ENCODE assay signal across 8 cellular contexts in genomic region chr22:35381424-35381772, GRCh38. TPM values are rescaled to one million over a fixed set of nuclear protein-coding genes. Genes with fewer than 3 reads are reported as not detected.
DNase-seq lines count a peak whose midpoint lies in the region; TF ChIP-seq lines count a peak whose summit lies in the region.

No MANE protein-coding gene starts in this region.

- H3K4me3 ChIP-seq in astrocyte of the cerebellum (ENCODE audit: low read depth, low read length), result peak overlapping the region; percentile 50
- peak overlapping the region; percentile 79 to 88 (median 87) for H3K4me3 ChIP-seq in liver (ENCODE audit: low read depth in 1 of 3, low read length in 3 of 3)
- H3K4me3 ChIP-seq in thyroid gland (replicated peaks in 1 of 3), result peak overlapping the region in 2 of 3 donors; percentile 37 to 68

- H3K4me1 ChIP-seq in liver (ENCODE audit: control insufficient read depth in 4 of 4, insufficient read depth in 4 of 4, low read length in 3 of 4) (peaks cover 15 to 56% (median 44%) of the 10 kb centered on the region in 4 donors), thyroid gland (peaks cover 16 to 33% of the 10 kb centered on the region in 2 donors)

- no peaks in the 10 kb centered on the region for H3K9me3 Mint-ChIP-seq in T-helper 1 cell treated with Interleukin-12 subunit alpha and Interleukin-12 subunit beta and Interleukin-4 antibody, amounts not matched to agents 30 μg/mL and 1 μg/mL, for 36 hours

- no peak for TF ChIP-seq RAD21 in liver (IDR thresholded peaks at IDR 0.05)

- no peaks in the 10 kb centered on the region for H3K36me3 Mint-ChIP-seq in T-helper 1 cell treated with Interleukin-12 subunit alpha and Interleukin-12 subunit beta and Interleukin-4 antibody, amounts not matched to agents 30 μg/mL and 1 μg/mL, for 36 hours (ENCODE audit: low read depth)

- peak overlapping the region; percentile 36 to 51 for H3K9ac ChIP-seq in liver (ENCODE audit: low read depth in 1 of 2, low read length in 2 of 2)

- peak overlapping the region; percentile 60 for H3K4me3 Mint-ChIP-seq in T-helper 1 cell treated with Interleukin-12 subunit alpha and Interleukin-12 subunit beta and Interleukin-4 antibody, amounts not matched to agents 30 μg/mL and 1 μg/mL, for 36 hours

- DNase-seq in T-helper 1 cell (no peak), astrocyte of the cerebellum (ENCODE audit: low read depth) (no peak), thyroid gland (no peak), NCI-H774 (lab: John Stamatoyannopoulos, UW) (no peak), NCI-H1092 treated with DMSO at 0.1 percent for 48 hours (lab: John Stamatoyannopoulos, UW) (no peak), NCI-H345 treated with DMSO at 0.1 percent for 48 hours (lab: John Stamatoyannopoulos, UW; ENCODE audit: unreplicated experiment) (no peak)

- no peak for TF ChIP-seq POLR2A in thyroid gland (IDR thresholded peaks at IDR 0.05)

- H3K27ac ChIP-seq in liver (ENCODE audit: low read depth in 1 of 2, low read length in 2 of 2) (peak overlapping the region; percentile 69 to 74), thyroid gland (peak overlapping the region; percentile 35 to 67 (median 60))

- no peak overlapping the region for H3K27ac Mint-ChIP-seq in T-helper 1 cell treated with Interleukin-12 subunit alpha and Interleukin-12 subunit beta and Interleukin-4 antibody, amounts not matched to agents 30 μg/mL and 1 μg/mL, for 36 hours

- H3K36me3 ChIP-seq in liver (ENCODE audit: control insufficient read depth in 4 of 4, insufficient read depth in 3 of 4, low read depth in 1 of 4, low read length in 3 of 4) (peaks cover 0 to 4% (median 3%) of the 10 kb centered on the region in 4 donors), thyroid gland (no peaks in the 10 kb centered on the region)

- H3K27me3 Mint-ChIP-seq in T-helper 1 cell treated with Interleukin-12 subunit alpha and Interleukin-12 subunit beta and Interleukin-4 antibody, amounts not matched to agents 30 μg/mL and 1 μg/mL, for 36 hours (ENCODE audit: low read depth), result peaks cover 37% of the 10 kb centered on the region

- no peaks in the 10 kb centered on the region for H3K27me3 ChIP-seq in liver (ENCODE audit: control insufficient read depth in 4 of 4, insufficient read depth in 4 of 4, low read length in 3 of 4)
- H3K27me3 ChIP-seq in thyroid gland, result no peaks in the 10 kb centered on the region

- TF ChIP-seq CTCF in astrocyte of the cerebellum (IDR thresholded peaks at IDR 0.05; ENCODE audit: low read depth, low read length, missing control alignments) (no peak), liver (IDR thresholded peaks at IDR 0.05; ENCODE audit: low read depth, low read length, missing input control) (no peak), thyroid gland (IDR thresholded peaks at IDR 0.05) (no peak)

- H3K9me3 ChIP-seq in liver (ENCODE audit: control insufficient read depth in 4 of 4, low read length in 3 of 4), result no peaks in the 10 kb centered on the region
- H3K9me3 ChIP-seq in thyroid gland, result no peaks in the 10 kb centered on the region

- peaks cover 22% of the 10 kb centered on the region for H3K4me1 Mint-ChIP-seq in T-helper 1 cell treated with Interleukin-12 subunit alpha and Interleukin-12 subunit beta and Interleukin-4 antibody, amounts not matched to agents 30 μg/mL and 1 μg/mL, for 36 hours (ENCODE audit: low read depth)

- WGBS in liver, result 31% methylated on average over 4 of the region's 4 CpGs
- 67 to 71% methylated on average over 4 of the region's 4 CpGs for WGBS in thyroid gland, 2 donors

- intact Hi-C loops in thyroid gland (cut with DNase I), result no loop called here

- in situ Hi-C loops in astrocyte of the cerebellum (cut with HindIII; ENCODE audit: low sequenced_read_pairs), result no loop called here

TF ChIP-seq in liver, 16 proteins besides CTCF, POLR2A, EP300 and RAD21:
- TF ChIP-seq YY1 (IDR thresholded peaks at IDR 0.05), result no peak
- TF ChIP-seq REST (IDR thresholded peaks at IDR 0.05), result no peak
- no peak for TF ChIP-seq ATF3 (IDR thresholded peaks at IDR 0.05)
- no peak for TF ChIP-seq MAX (IDR thresholded peaks at IDR 0.05)
- no peak for TF ChIP-seq ZBTB33 (IDR thresholded peaks at IDR 0.05)
- TF ChIP-seq TAF1 (conservative IDR thresholded peaks at IDR 0.05), result no peak
- no peak for TF ChIP-seq FOXA1 (IDR thresholded peaks at IDR 0.05)
- TF ChIP-seq JUND (IDR thresholded peaks at IDR 0.05), result no peak
- no peak for TF ChIP-seq SP1 (IDR thresholded peaks at IDR 0.05)
- no peak for TF ChIP-seq FOXA2 (IDR thresholded peaks at IDR 0.05)
- TF ChIP-seq HNF4G (IDR thresholded peaks at IDR 0.05), result no peak
- no peak for TF ChIP-seq EGR1 (IDR thresholded peaks at IDR 0.05; ENCODE audit: low read depth in 2 of 2)
- TF ChIP-seq RXRA (IDR thresholded peaks at IDR 0.05), result no peak

RNA-seq across cellular contexts. Expression of gene HMOX1, which starts 0.5 kb away (rescaled TPM):
- 100 to 1,000 TPM in 1 of 2 donors, 10 to 100 TPM in 1; 47.1 to 108 TPM for total RNA-seq in liver
- polyA plus RNA-seq in liver, result 10 to 100 TPM; 18.7 to 72.3 TPM
- total RNA-seq in thyroid gland, result 10 to 100 TPM in 1 of 4 donors, 1 to 10 TPM in 3; 5.2 to 13.0 (median 6.9) TPM

RNA-seq across cellular contexts. Expression of gene MCM5, which starts 18.5 kb away (rescaled TPM):
- total RNA-seq in liver, result 100 to 1,000 TPM in 1 of 2 donors, 1 to 10 TPM in 1; 7.7 to 104 TPM
- polyA plus RNA-seq in liver, result 1 to 10 TPM; 6.7 to 9.9 TPM
- 10 to 100 TPM; 16.7 to 34.7 (median 25.1) TPM for total RNA-seq in thyroid gland
